ENCODE assay signal across 13 cellular contexts in the genomic region with DNA sequence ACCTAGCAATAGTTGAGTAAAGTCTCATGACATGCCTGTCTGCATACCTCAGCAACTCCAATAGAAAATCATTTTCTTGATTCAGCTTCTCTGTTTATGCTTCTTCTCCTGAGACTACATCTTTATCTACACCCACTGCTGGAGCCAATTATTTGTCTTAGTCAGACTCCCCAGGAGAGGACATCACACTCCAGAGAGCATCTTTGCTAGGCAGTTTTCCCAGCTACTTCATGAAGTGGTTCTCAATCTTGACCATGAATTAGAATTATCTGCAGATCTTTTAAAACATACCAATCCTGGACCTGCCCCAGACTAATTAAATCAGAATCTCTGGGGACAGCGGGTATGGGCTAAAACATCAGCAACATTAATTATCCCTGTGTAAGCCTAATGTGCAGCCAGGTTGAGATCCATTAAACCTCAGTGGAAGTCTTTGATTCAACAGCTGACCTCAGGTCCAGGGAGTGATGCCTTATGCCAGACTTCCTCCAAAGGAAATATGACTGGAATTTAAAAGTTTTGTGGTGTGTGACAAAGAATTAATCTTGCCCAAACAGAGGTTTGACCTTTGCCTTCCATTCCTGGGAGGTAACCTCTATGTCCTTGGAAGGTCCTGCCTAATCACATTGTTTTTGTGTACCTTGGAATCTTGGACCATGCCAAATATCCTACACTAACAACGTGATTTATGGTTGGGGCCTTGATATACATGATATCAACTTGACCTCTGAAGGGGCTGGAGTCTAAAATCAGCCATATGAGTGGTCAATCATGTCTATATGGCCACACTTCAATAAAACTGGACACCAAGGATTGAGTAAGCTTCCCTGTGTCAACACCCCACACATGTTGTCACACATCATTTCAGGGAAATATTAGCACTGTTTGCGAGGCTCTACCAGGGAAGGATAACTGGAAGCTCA.
DNase-seq lines count a peak whose midpoint lies in the region; ATAC-seq, FAIRE-seq and TF ChIP-seq lines count a peak whose summit lies in the region.
"Had no signal": no experiment of that assay in that cellular context is flagged by ENCODE, and none has a peak within 500 bp of the region (broad histone marks: within the 10 kb centered on the region; RNA-seq: fewer than 3 reads in every experiment).

No MANE protein-coding gene starts in this region.

- DNase-seq in A172 (ENCODE audit: low spot score) (peak; percentile 93), H54 (ENCODE audit: insufficient read length, low spot score) (no peak), adipocyte (ENCODE audit: low read depth) (peak; percentile 31), small intestine (no peak), NCI-H2081 treated with DMSO at 0.1 percent for 48 hours (lab: John Stamatoyannopoulos, UW) (no peak)
- no peak for DNase-seq in activated CD8-positive, alpha-beta memory T cell treated with anti-CD3 and anti-CD28 coated beads, Interleukin-2, amount 50 U/mL, for 48 hours
- DNase-seq: activated CD4-positive, alpha-beta T cell treated with anti-CD3 and anti-CD28 coated beads, Interleukin-2, amount 50 U/mL, for 1 hour; activated T-cell treated with anti-CD3 and anti-CD28 coated beads, Interleukin-2, amount 50 U/mL, for 72 hours; H7; OCI-M1; stimulated activated CD4-positive, alpha-beta T cell treated with anti-CD3 and anti-CD28 coated beads, Interleukin-1b, Interleukin-23, amount 100 ng/mL, for 48 hours had no signal

- peak overlapping the region; percentile 43 for H3K9ac ChIP-seq in adipocyte (ENCODE audit: low read length)

- TF ChIP-seq CTCF in gastroesophageal sphincter (IDR thresholded peaks at IDR 0.05): no peak

- H3K4me1 ChIP-seq in adipocyte (ENCODE audit: control insufficient read depth, insufficient read depth, low read length) (peaks cover 46% of the 10 kb centered on the region), gastroesophageal sphincter (peaks cover 0 to 3% (median 0%) of the 10 kb centered on the region in 3 donors), small intestine (ENCODE audit: control insufficient read depth in 2 of 2, insufficient read depth in 1 of 2, low read depth in 1 of 2, low read length in 1 of 2) (no peaks in the 10 kb centered on the region)

- TF ChIP-seq POLR2A in H54 (IDR thresholded peaks at IDR 0.05; ENCODE audit: low read depth, low read length): no peak
- no peak for TF ChIP-seq POLR2A in gastroesophageal sphincter (IDR thresholded peaks at IDR 0.05)

- FAIRE-seq in H54 (lab: Jason Lieb, UNC): peak; percentile 94
- FAIRE-seq in small intestine (lab: Jason Lieb, UNC): no peak

- H3K4me3 ChIP-seq in adipocyte (ENCODE audit: low read length): no peak overlapping the region
- H3K4me3 ChIP-seq in gastroesophageal sphincter: no peak overlapping the region
- no peak overlapping the region for H3K4me3 ChIP-seq in small intestine (ENCODE audit: low read depth in 1 of 2, low read length in 2 of 2)

- WGBS in gastroesophageal sphincter (ENCODE audit: low coverage in 1 of 2), 2 donors: 88 to 100% methylated on average over 2 of the region's 3 CpGs
- WGBS in small intestine, 3 donors: 53 to 70% (median 55%) methylated on average over 3 of the region's 3 CpGs

- H3K36me3 ChIP-seq in adipocyte (ENCODE audit: control insufficient read depth, insufficient read depth, low read length, severe bottlenecking): no peaks in the 10 kb centered on the region
- no peaks in the 10 kb centered on the region for H3K36me3 ChIP-seq in gastroesophageal sphincter
- no peaks in the 10 kb centered on the region for H3K36me3 ChIP-seq in small intestine (ENCODE audit: control insufficient read depth in 2 of 2, insufficient read depth in 2 of 2, low read length in 2 of 2)

- H3K27ac ChIP-seq in gastroesophageal sphincter (no peak overlapping the region), small intestine (ENCODE audit: low read depth in 1 of 2, low read length in 1 of 2) (no peak overlapping the region)

- H3K27me3 ChIP-seq in adipocyte (replicated peaks; ENCODE audit: control insufficient read depth, insufficient read depth, low read length) (no peaks in the 10 kb centered on the region), gastroesophageal sphincter (no peaks in the 10 kb centered on the region), small intestine (ENCODE audit: control insufficient read depth in 2 of 2, insufficient read depth in 2 of 2, low read length in 2 of 2) (no peaks in the 10 kb centered on the region)

- ATAC-seq in gastroesophageal sphincter (peak; percentile 34), HG02981 (IDR thresholded peaks at IDR 0.05; ENCODE audit: unreplicated experiment) (no peak)
- ATAC-seq: activated T-cell treated with anti-CD3 and anti-CD28 coated beads, Interleukin-2, amount 50 U/mL, for 72 hours had no signal

- no peaks in the 10 kb centered on the region for H3K9me3 ChIP-seq in adipocyte (ENCODE audit: control insufficient read depth, low read length)
- no peaks in the 10 kb centered on the region for H3K9me3 ChIP-seq in gastroesophageal sphincter
- H3K9me3 ChIP-seq in small intestine (ENCODE audit: control insufficient read depth, low read depth): no peaks in the 10 kb centered on the region

- no peak for TF ChIP-seq EP300 in gastroesophageal sphincter (IDR thresholded peaks at IDR 0.05)

Comparison
In these comparisons a context has a peak if more than half of its experiments do, and no peak if none do; other contexts are left out.
1. DNase-seq: peak in A172 (single experiment) and adipocyte (single experiment); none in H54 (single experiment), activated CD8-positive, alpha-beta memory T cell treated with anti-CD3 and anti-CD28 coated beads, Interleukin-2, amount 50 U/mL, for 48 hours (single experiment), small intestine (single experiment) and NCI-H2081 treated with DMSO at 0.1 percent for 48 hours (single experiment).